ENCODE assay signal across 8 cellular contexts in the genomic region with DNA sequence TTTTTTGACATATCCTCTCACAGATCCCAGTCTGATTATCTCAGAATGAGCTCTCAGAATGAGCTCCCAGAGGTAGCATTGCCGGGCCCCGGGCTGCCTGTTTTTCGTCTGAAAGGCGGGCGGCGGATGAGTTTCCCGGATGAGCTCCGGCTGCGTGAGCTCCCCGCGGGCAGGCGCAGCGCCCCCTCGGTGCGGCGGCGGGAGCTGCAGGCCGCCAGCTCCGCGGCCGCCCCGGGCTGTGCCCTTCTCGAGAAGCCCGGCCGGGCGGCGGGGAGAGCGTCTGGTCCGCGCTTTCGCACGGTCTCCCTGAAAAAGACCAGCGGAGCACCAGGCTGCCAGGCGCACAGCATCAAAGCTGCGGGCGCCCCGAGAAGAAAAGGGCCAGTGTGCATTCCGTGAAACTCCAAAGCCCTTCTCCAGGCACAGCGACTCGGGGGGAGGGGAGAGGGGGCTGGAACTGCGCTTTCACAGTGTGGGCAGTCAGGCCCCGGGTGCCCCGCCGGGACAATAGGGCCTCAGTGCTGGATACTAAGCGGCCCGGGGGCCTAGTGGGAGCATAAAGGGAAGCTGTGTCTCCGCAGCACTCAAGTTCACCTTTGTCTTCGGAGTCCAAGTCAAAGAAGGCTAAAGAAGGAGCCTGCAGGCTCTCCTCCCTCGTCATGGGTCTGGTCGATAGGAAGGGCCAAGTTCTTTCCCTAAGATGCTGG. TPM values are rescaled to one million over a fixed set of nuclear protein-coding genes. Genes with fewer than 3 reads are reported as not detected.
DNase-seq lines count a peak whose midpoint lies in the region; ATAC-seq and TF ChIP-seq lines count a peak whose summit lies in the region.

No MANE protein-coding gene starts in this region.

- H3K36me3 Mint-ChIP-seq in activated CD8-positive, alpha-beta T cell treated with anti-CD3 and anti-CD28 coated beads, Interleukin-2, amount 10 ng/mL, durations not matched to agents 7 days and 5 days (ENCODE audit: low read depth) = no peaks in the 10 kb centered on the region
- H3K36me3 Mint-ChIP-seq in memory B cell = no peaks in the 10 kb centered on the region

- H3K9me3 Mint-ChIP-seq in activated CD8-positive, alpha-beta T cell treated with anti-CD3 and anti-CD28 coated beads, Interleukin-2, amount 10 ng/mL, durations not matched to agents 7 days and 5 days (ENCODE audit: insufficient read depth) = no peaks in the 10 kb centered on the region
- H3K9me3 Mint-ChIP-seq in memory B cell = no peaks in the 10 kb centered on the region

- CTCF ChIA-PET in activated CD8-positive, alpha-beta T cell treated with anti-CD3 and anti-CD28 coated beads, Interleukin-2, amount 10 ng/mL, durations not matched to agents 7 days and 5 days (lab: Charles Lee) = interaction anchor here (0.7 to 5.6 kb wide), 62 partner anchors 10 to 1194 kb away, joined by 3 to 123 read pairs (median 4); a partner anchor contains a TSS

- H3K9me3 ChIP-seq in BE2C = no peaks in the 10 kb centered on the region

- peak; percentile 92 for ATAC-seq in HG03442 (IDR thresholded peaks at IDR 0.05; ENCODE audit: unreplicated experiment)
- peak; percentile 99 for ATAC-seq in activated CD8-positive, alpha-beta T cell treated with anti-CD3 and anti-CD28 coated beads, Interleukin-2, amount 10 ng/mL, durations not matched to agents 7 days and 5 days
- ATAC-seq in memory B cell (ENCODE audit: low read depth) = peak; percentile 97

- peak; percentile 91 for DNase-seq in BE2C
- DNase-seq in GM19240 (ENCODE audit: insufficient read length, low spot score) = peak; percentile 66
- peak; percentile 95 for DNase-seq in NCI-H69 (lab: John Stamatoyannopoulos, UW)
- DNase-seq in activated CD8-positive, alpha-beta T cell treated with anti-CD3 and anti-CD28 coated beads, Interleukin-2, amount 10 ng/mL, durations not matched to agents 7 days and 5 days = peak; percentile 82
- peak; percentile 39 for DNase-seq in effector CD8-positive, alpha-beta T cell (lab: John Stamatoyannopoulos, UW)
- DNase-seq in memory B cell (ENCODE audit: low spot score in 2 of 2) = peak; percentile 61 to 71
- peak; percentile 55 to 68 (median 64) for DNase-seq in stimulated activated CD4-positive, alpha-beta T cell treated with anti-CD3 and anti-CD28 coated beads, TNF-alpha, amount 100 ng/mL, for 48 hours (ENCODE audit: low read depth in 3 of 3)

- H3K4me3 ChIP-seq in BE2C (ENCODE audit: low read depth, low read length) = peak overlapping the region; percentile 57

- peak; percentile 53 for TF ChIP-seq CTCF in BE2C (IDR thresholded peaks at IDR 0.05; ENCODE audit: low read depth, low read length)

- peak overlapping the region; percentile 58 for H3K4me3 Mint-ChIP-seq in activated CD8-positive, alpha-beta T cell treated with anti-CD3 and anti-CD28 coated beads, Interleukin-2, amount 10 ng/mL, durations not matched to agents 7 days and 5 days
- peak overlapping the region; percentile 55 for H3K4me3 Mint-ChIP-seq in memory B cell

- POLR2A ChIA-PET in activated CD8-positive, alpha-beta T cell treated with anti-CD3 and anti-CD28 coated beads, Interleukin-2, amount 10 ng/mL, durations not matched to agents 7 days and 5 days (lab: Charles Lee) = interaction anchor here (0.5 to 3.8 kb wide), 4 partner anchors 10 to 165 kb away, joined by 3 to 23 read pairs (median 3); a partner anchor contains a TSS

- H3K27ac Mint-ChIP-seq in activated CD8-positive, alpha-beta T cell treated with anti-CD3 and anti-CD28 coated beads, Interleukin-2, amount 10 ng/mL, durations not matched to agents 7 days and 5 days = peak overlapping the region; percentile 51
- H3K27ac Mint-ChIP-seq in memory B cell = no peak overlapping the region

- H3K4me1 ChIP-seq in BE2C = peaks cover 4% of the 10 kb centered on the region; the same call in 1 of the 2 replicates

- no peaks in the 10 kb centered on the region for H3K27me3 ChIP-seq in BE2C

- no peaks in the 10 kb centered on the region for H3K36me3 ChIP-seq in BE2C

- peaks cover 11% of the 10 kb centered on the region for H3K4me1 Mint-ChIP-seq in activated CD8-positive, alpha-beta T cell treated with anti-CD3 and anti-CD28 coated beads, Interleukin-2, amount 10 ng/mL, durations not matched to agents 7 days and 5 days (ENCODE audit: low read depth)
- no peaks in the 10 kb centered on the region for H3K4me1 Mint-ChIP-seq in memory B cell

- H3K27me3 Mint-ChIP-seq in activated CD8-positive, alpha-beta T cell treated with anti-CD3 and anti-CD28 coated beads, Interleukin-2, amount 10 ng/mL, durations not matched to agents 7 days and 5 days (ENCODE audit: low read depth) = peaks cover 15% of the 10 kb centered on the region
- peaks cover 13% of the 10 kb centered on the region for H3K27me3 Mint-ChIP-seq in memory B cell

RNA-seq across cellular contexts. Expression of a gene that starts 12.1 kb away (rescaled TPM):
- polyA plus RNA-seq in BE2C (2012; ENCODE audit: insufficient read depth, insufficient read length, low read depth) = 0.82 TPM
- total RNA-seq in activated CD8-positive, alpha-beta T cell treated with anti-CD3 and anti-CD28 coated beads, Interleukin-2, amount 10 ng/mL, durations not matched to agents 7 days and 5 days = under 1 TPM; 0.65 to 0.66 TPM

Comparison
In these comparisons a context has a peak if more than half of its experiments do, and no peak if none do; other contexts are left out.
1. Peak in every context shown above with its lines: DNase-seq, ATAC-seq and H3K4me3 ChIP-seq.
2. DNase-seq: peak in every context shown above with its lines; median percentile 95 in NCI-H69; 91 in BE2C; 82 in activated CD8-positive, alpha-beta T cell treated with anti-CD3 and anti-CD28 coated beads, Interleukin-2, amount 10 ng/mL, durations not matched to agents 7 days and 5 days; 66 in GM19240; 66 in memory B cell; 64 in stimulated activated CD4-positive, alpha-beta T cell treated with anti-CD3 and anti-CD28 coated beads, TNF-alpha, amount 100 ng/mL, for 48 hours; 39 in effector CD8-positive, alpha-beta T cell.